In the genomic region with DNA sequence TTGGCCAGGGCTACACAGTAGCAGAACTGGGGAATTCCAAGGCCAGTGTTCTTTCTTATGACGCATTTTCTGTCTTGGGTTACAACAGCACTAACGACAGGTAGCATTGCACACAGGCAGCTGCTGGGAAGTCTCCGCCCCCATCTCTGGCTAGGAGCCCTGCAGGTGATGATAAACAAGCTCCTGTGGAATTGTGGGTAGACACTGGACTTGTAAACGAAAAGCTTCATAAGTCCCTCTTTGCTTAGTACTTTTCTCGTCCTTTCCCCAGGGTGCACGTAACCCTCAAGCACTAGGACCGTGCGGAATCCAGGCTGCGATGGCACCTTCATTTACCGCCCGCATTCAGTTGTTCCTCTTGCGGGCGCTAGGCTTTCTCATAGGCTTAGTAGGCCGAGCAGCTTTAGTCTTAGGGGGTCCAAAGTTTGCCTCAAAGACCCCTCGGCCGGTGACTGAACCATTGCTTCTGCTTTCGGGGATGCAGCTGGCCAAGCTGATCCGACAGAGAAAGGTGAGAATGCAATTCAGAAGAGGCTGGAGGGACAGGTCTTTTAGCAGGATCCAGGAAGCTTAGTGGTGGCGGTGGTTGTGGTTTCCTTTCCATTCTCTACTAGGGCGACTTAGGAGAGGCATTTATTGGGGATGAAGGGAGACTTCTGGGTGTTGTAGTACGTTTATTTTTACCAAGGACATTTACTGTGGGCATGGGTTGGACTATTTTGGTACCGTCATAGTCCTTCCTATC, we compare ENCODE assay signal across 8 cellular contexts. TPM values are rescaled to one million over a fixed set of nuclear protein-coding genes. Genes with fewer than 3 reads are reported as not detected.
A peak's percentile ranks its signal among the peaks of the same experiment; 100 is the strongest.
DNase-seq lines count a peak whose midpoint lies in the region; ATAC-seq and TF ChIP-seq lines count a peak whose summit lies in the region.

A gene with protein sequence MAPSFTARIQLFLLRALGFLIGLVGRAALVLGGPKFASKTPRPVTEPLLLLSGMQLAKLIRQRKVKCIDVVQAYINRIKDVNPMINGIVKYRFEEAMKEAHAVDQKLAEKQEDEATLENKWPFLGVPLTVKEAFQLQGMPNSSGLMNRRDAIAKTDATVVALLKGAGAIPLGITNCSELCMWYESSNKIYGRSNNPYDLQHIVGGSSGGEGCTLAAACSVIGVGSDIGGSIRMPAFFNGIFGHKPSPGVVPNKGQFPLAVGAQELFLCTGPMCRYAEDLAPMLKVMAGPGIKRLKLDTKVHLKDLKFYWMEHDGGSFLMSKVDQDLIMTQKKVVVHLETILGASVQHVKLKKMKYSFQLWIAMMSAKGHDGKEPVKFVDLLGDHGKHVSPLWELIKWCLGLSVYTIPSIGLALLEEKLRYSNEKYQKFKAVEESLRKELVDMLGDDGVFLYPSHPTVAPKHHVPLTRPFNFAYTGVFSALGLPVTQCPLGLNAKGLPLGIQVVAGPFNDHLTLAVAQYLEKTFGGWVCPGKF (plus strand): TSS at position 200 of the 745 bp plus-strand sequence. CDS start 120 bp downstream, at position 320.

- CTCF ChIA-PET in T-cell (lab: Charles Lee): interaction anchor here in 1 of 2 donors (0.6 kb wide), 1 partner anchor 460 kb away, joined by 3 read pairs; no protein-coding TSS in a partner anchor

- TF ChIP-seq CTCF in brain (conservative IDR thresholded peaks at IDR 0.05) (no peak), mesothelial cell of epicardium (IDR thresholded peaks at IDR 0.05; ENCODE audit: unreplicated experiment) (no peak)

- peaks cover 22 to 54% (median 31%) of the 10 kb centered on the region in 3 donors for H3K4me1 Mint-ChIP-seq in T-cell
- H3K4me1 Mint-ChIP-seq in brain: no peaks in the 10 kb centered on the region
- H3K4me1 Mint-ChIP-seq in mesothelial cell of epicardium: peaks cover 4% of the 10 kb centered on the region
- H3K4me1 Mint-ChIP-seq in stimulated activated naive CD8-positive, alpha-beta T cell treated with anti-CD3 and anti-CD28 coated beads, Interleukin-15, amount 100 ng/mL, for 72 hours: peaks cover 16% of the 10 kb centered on the region

- POLR2A ChIA-PET in T-cell (lab: Charles Lee): no interaction called here

- peak within 1 kb of the TSS; percentile 55 for H3K4me3 ChIP-seq in Jurkat, Clone E6-1 (ENCODE audit: low read length)

- DNase-seq in DMS79 treated with DMSO at 0.1 percent for 48 hours (lab: John Stamatoyannopoulos, UW) (peak; percentile 67), T-cell (peak; percentile 14 to 87 (median 72)), mesothelial cell of epicardium (ENCODE audit: low spot score in 2 of 2, unreplicated experiment in 2 of 2) (peak in 1 of 2 experiments; percentile 42), midbrain (lab: John Stamatoyannopoulos, UW) (no peak)
- DNase-seq in Jurkat, Clone E6-1 (ENCODE audit: low read depth, low spot score): peak; percentile 63
- DNase-seq in stimulated activated naive CD8-positive, alpha-beta T cell treated with anti-CD3 and anti-CD28 coated beads, Interleukin-15, amount 100 ng/mL, for 72 hours: peak; percentile 43 to 79

- H3K27ac Mint-ChIP-seq in T-cell (peak within 1 kb of the TSS; percentile 89 to 93), brain (peak within 1 kb of the TSS in 3 of 5 experiments; percentile 1 to 56 (median 3)), mesothelial cell of epicardium (peak within 1 kb of the TSS; percentile 93)
- peak within 1 kb of the TSS; percentile 79 to 95 for H3K27ac Mint-ChIP-seq in stimulated activated naive CD8-positive, alpha-beta T cell treated with anti-CD3 and anti-CD28 coated beads, Interleukin-15, amount 100 ng/mL, for 72 hours

- H3K36me3 Mint-ChIP-seq in T-cell (no peaks in the 10 kb centered on the region), brain (no peaks in the 10 kb centered on the region), mesothelial cell of epicardium (peaks cover 2% of the 10 kb centered on the region)

- H3K4me3 Mint-ChIP-seq in T-cell (peak within 1 kb of the TSS; percentile 79 to 94 (median 84)), brain (peak within 1 kb of the TSS; percentile 64 to 88 (median 80)), mesothelial cell of epicardium (peak within 1 kb of the TSS; percentile 82)
- H3K4me3 Mint-ChIP-seq in stimulated activated naive CD8-positive, alpha-beta T cell treated with anti-CD3 and anti-CD28 coated beads, Interleukin-15, amount 100 ng/mL, for 72 hours: peak within 1 kb of the TSS; percentile 86 to 98

- H3K27me3 Mint-ChIP-seq in T-cell (peaks cover 0 to 21% of the 10 kb centered on the region in 2 donors), brain (no peaks in the 10 kb centered on the region), mesothelial cell of epicardium (ENCODE audit: low read depth) (no peaks in the 10 kb centered on the region)
- H3K27me3 Mint-ChIP-seq in stimulated activated naive CD8-positive, alpha-beta T cell treated with anti-CD3 and anti-CD28 coated beads, Interleukin-15, amount 100 ng/mL, for 72 hours: no peaks in the 10 kb centered on the region

- ATAC-seq in GM21528 (IDR thresholded peaks at IDR 0.05; ENCODE audit: low FRiP score, unreplicated experiment) (peak; percentile 91), T-cell (replicated peaks in 1 of 4) (peak; percentile 70 to 90 (median 76))
- ATAC-seq in stimulated activated naive CD8-positive, alpha-beta T cell treated with anti-CD3 and anti-CD28 coated beads, Interleukin-15, amount 100 ng/mL, for 72 hours: peak; percentile 94

- H3K9me3 Mint-ChIP-seq in T-cell (no peaks in the 10 kb centered on the region), brain (peaks cover 0 to 24% (median 12%) of the 10 kb centered on the region in 5 experiments), mesothelial cell of epicardium (peaks cover 30% of the 10 kb centered on the region)
- H3K9me3 Mint-ChIP-seq in stimulated activated naive CD8-positive, alpha-beta T cell treated with anti-CD3 and anti-CD28 coated beads, Interleukin-15, amount 100 ng/mL, for 72 hours: peaks cover 0 to 7% of the 10 kb centered on the region in 2 donors

RNA-seq across cellular contexts. Expression of the gene that starts here (rescaled TPM):
- 1.5 TPM for polyA plus RNA-seq in Jurkat, Clone E6-1 (2012; ENCODE audit: insufficient read depth, insufficient read length)
- total RNA-seq in T-cell (10 to 100 TPM in 4 of 5 donors, 1 to 10 TPM in 1; 7.5 to 14.4 (median 10.4) TPM), mesothelial cell of epicardium (8.4 to 11.2 TPM (median 10.0 TPM) in 3 replicates)
- 8.8 TPM for polyA plus RNA-seq in brain (ENCODE audit: insufficient read depth, low read depth, low replicate concordance)

Comparison
In these comparisons a context has a peak if more than half of its experiments do, and no peak if none do; other contexts are left out.
1. H3K27ac Mint-ChIP-seq: peak in every context shown above with its lines; median percentile 93 in mesothelial cell of epicardium; 91 in T-cell; 87 in stimulated activated naive CD8-positive, alpha-beta T cell treated with anti-CD3 and anti-CD28 coated beads, Interleukin-15, amount 100 ng/mL, for 72 hours; 3 in brain.